ENCODE assay signal across 16 cellular contexts in the genomic region with DNA sequence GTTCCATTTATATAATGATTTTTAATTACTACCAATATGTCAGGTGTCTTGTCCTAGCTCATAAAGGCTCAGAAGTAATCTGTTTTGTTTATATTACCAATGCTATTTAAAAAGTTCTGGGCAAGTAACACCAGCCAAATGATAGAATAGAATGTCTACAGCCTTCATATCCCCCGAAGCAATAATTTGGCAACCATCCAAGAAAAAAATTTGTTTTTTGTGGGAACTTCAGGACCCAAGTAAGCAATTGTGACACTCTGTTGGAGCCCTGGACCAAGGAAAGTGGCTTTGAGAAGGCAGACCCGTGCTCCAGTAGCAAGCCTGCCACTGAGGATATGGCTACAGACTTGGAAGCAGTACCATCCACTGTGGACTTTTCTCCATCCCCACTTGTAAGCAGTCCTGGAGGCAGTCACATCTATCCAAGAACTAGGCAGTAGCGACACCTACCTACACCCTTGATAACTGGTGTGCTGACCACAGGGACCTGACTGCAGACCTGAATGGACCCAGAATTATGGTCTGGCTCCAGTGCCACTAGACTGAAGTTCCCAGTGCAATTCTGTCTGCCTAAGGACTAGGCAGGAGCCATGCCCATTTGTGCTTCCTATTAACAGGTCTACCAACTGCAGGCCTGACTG.
DNase-seq lines count a peak whose midpoint lies in the region; TF ChIP-seq lines count a peak whose summit lies in the region.
"Had no signal": no experiment of that assay in that cellular context is flagged by ENCODE, and none has a peak within 500 bp of the region (broad histone marks: within the 10 kb centered on the region; RNA-seq: fewer than 3 reads in every experiment).

No MANE protein-coding gene starts in this region.

- intact Hi-C loops in prostate gland (cut with DNase I), result no loop called here

- H3K27me3 ChIP-seq in SJCRH30 (no peaks in the 10 kb centered on the region), prostate gland (replicated peaks; ENCODE audit: insufficient read depth) (no peaks in the 10 kb centered on the region)
- H3K27me3 ChIP-seq: BLaER1 had no signal

- no peak for TF ChIP-seq POLR2A in prostate gland (IDR thresholded peaks at IDR 0.05)

- H3K9me3 ChIP-seq in SJCRH30 (replicated peaks), result peaks cover 15% of the 10 kb centered on the region
- H3K9me3 ChIP-seq in prostate gland, result no peaks in the 10 kb centered on the region

- H3K27ac ChIP-seq in C4-2B (no peak overlapping the region), SJCRH30 (no peak overlapping the region), prostate gland (no peak overlapping the region)
- H3K27ac ChIP-seq: BLaER1, GM23248 had no signal

- in situ Hi-C loops in SK-MEL-5 (cut with HindIII; ENCODE audit: low pct_unique_long_range_greater_than_20kb, low sequenced_read_pairs), result no loop called here

- H3K36me3 ChIP-seq in SJCRH30 (no peaks in the 10 kb centered on the region), prostate gland (no peaks in the 10 kb centered on the region)
- H3K36me3 ChIP-seq: BLaER1 had no signal

- 69% methylated on average over 3 of the region's 3 CpGs for WGBS in prostate gland

- H3K4me1 ChIP-seq in SJCRH30 (no peaks in the 10 kb centered on the region), prostate gland (replicated peaks) (no peaks in the 10 kb centered on the region)
- H3K4me1 ChIP-seq: BLaER1 had no signal

- 0 out of 2 replicates have a peak, but pooled peaks have one; percentile 7 for TF ChIP-seq CTCF in C4-2B (conservative IDR thresholded peaks at IDR 0.05)
- no peak for TF ChIP-seq CTCF in prostate gland (IDR thresholded peaks at IDR 0.05)

- H3K4me3 ChIP-seq in SJCRH30 (no peak overlapping the region), prostate gland (no peak overlapping the region)
- H3K4me3 ChIP-seq: BLaER1, GM23248 had no signal

- peak; percentile 13 for DNase-seq in ELR (ENCODE audit: low read depth)
- peak; percentile 5 for DNase-seq in SK-MEL-5 (ENCODE audit: low read depth, low spot score)
- DNase-seq in iPS-NIHi7 (ENCODE audit: extremely low spot score), result peak; percentile 5
- DNase-seq in SJCRH30, result no peak
- DNase-seq in prostate gland (ENCODE audit: low spot score), result no peak
- no peak for DNase-seq in NCI-H1092 (lab: John Stamatoyannopoulos, UW)
- DNase-seq: CD8-positive, alpha-beta memory T cell; DMS79 treated with DMSO at 0.1 percent for 48 hours; GM23248; HCEC 1CT; KG1; NCI-H2081; NCI-H446 treated with DMSO at 0.1 percent for 48 hours; NCI-H774 had no signal

Comparison
In these comparisons a context has a peak if more than half of its experiments do, and no peak if none do; other contexts are left out.
1. DNase-seq: peak in ELR (single experiment), SK-MEL-5 (single experiment) and iPS-NIHi7 (single experiment); none in SJCRH30 (0 of 2), prostate gland (single experiment) and NCI-H1092 (single experiment).